In the genomic region with DNA sequence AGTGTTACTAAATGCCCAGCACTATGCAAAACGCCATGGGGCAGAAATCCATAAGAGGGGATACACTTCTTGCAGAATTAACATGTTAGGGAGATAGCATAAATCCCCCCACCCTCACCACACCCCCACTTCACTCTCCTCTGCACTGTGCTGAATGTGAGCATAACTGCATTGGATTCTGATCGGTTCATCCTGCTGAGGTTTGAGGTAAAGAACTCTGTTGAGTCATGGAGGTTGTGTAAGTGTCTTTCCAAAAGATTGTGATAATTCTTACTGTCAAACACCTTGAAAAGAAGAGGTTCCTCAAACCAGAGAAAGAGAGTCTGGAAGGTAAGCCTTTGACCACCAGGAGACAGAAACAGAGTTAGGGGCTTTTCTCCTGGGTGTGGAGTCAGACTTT, we compare ENCODE assay signal across 16 cellular contexts. TPM values are rescaled to one million over a fixed set of nuclear protein-coding genes. Genes with fewer than 3 reads are reported as not detected.
DNase-seq lines count a peak whose midpoint lies in the region; ATAC-seq and TF ChIP-seq lines count a peak whose summit lies in the region.
"Had no signal": no experiment of that assay in that cellular context is flagged by ENCODE, and none has a peak within 500 bp of the region (broad histone marks: within the 10 kb centered on the region; RNA-seq: fewer than 3 reads in every experiment).

No MANE protein-coding gene starts in this region.

- H3K4me3 ChIP-seq in HL-60 (replicated peaks; ENCODE audit: insufficient read depth, low read length): no peak overlapping the region
- H3K4me3 ChIP-seq in esophagus (ENCODE audit: low read depth in 1 of 2, low read length in 2 of 2): no peak overlapping the region
- H3K4me3 ChIP-seq in brain microvascular endothelial cell (ENCODE audit: low read depth, low read length): no peak overlapping the region
- H3K4me3 ChIP-seq: BLaER1 treated with 17β-estradiol and CSF1 and Interleukin-3, amounts not matched to agents 10 nM and 100 nM had no signal

- TF ChIP-seq CTCF in HL-60 (IDR thresholded peaks at IDR 0.05; ENCODE audit: insufficient read depth, low read length): no peak
- TF ChIP-seq CTCF in brain microvascular endothelial cell (IDR thresholded peaks at IDR 0.05; ENCODE audit: low read depth, low read length, missing control alignments): no peak

- peaks cover 0 to 4% of the 10 kb centered on the region in 2 donors for H3K4me1 ChIP-seq in esophagus (ENCODE audit: control insufficient read depth in 2 of 2, insufficient read depth in 2 of 2, low read length in 1 of 2)

- H3K27me3 ChIP-seq in HL-60 (ENCODE audit: insufficient read depth, poor library complexity, severe bottlenecking) (no peaks in the 10 kb centered on the region), esophagus (ENCODE audit: control insufficient read depth in 1 of 2, insufficient read depth in 2 of 2, low read length in 2 of 2) (no peaks in the 10 kb centered on the region), brain microvascular endothelial cell (replicated peaks) (peaks cover 5% of the 10 kb centered on the region)
- H3K27me3 ChIP-seq: BLaER1 treated with 17β-estradiol and CSF1 and Interleukin-3, amounts not matched to agents 10 nM and 100 nM had no signal

- 69 to 75% methylated on average over 2 of the region's 2 CpGs for WGBS in esophagus, 2 donors

- in situ Hi-C loops in brain microvascular endothelial cell (cut with HindIII; ENCODE audit: low pct_ligation_motif_present, low sequenced_read_pairs): no loop called here

- peaks cover 0 to 7% of the 10 kb centered on the region in 2 donors for H3K36me3 ChIP-seq in esophagus (ENCODE audit: control insufficient read depth in 2 of 2, insufficient read depth in 2 of 2, low read length in 1 of 2)
- H3K36me3 ChIP-seq in brain microvascular endothelial cell (replicated peaks): no peaks in the 10 kb centered on the region

- DNase-seq in HL-60 (ENCODE audit: low read depth in 1 of 2, low spot score in 1 of 2) (peak; percentile 69 to 76), SIG-M5 treated with dmso at 0.1 percent for 504 hours (lab: John Stamatoyannopoulos, UW; ENCODE audit: unreplicated experiment) (peak; percentile 57), renal cortical epithelial cell (ENCODE audit: low read depth) (peak; percentile 64), brain microvascular endothelial cell (no peak), DMS 273 (lab: John Stamatoyannopoulos, UW; ENCODE audit: unreplicated experiment) (no peak)
- no peak for DNase-seq in stimulated activated CD4-positive, alpha-beta T cell treated with anti-CD3 and anti-CD28 coated beads, Interleukin-4, amount 100 ng/mL, for 24 hours
- DNase-seq: activated CD4-positive, alpha-beta T cell treated with anti-CD3 and anti-CD28 coated beads for 36 hours; activated naive CD4-positive, alpha-beta T cell treated with Interleukin-2 at 50 U/mL for 16 hours; DMS153; NCI-H2107; NCI-H774 had no signal

- H3K27ac ChIP-seq in HL-60 (replicated peaks) (peak overlapping the region; percentile 65), esophagus (ENCODE audit: low read depth in 2 of 2, low read length in 1 of 2) (peak overlapping the region; percentile 63 to 71), brain microvascular endothelial cell (no peak overlapping the region)

- no peaks in the 10 kb centered on the region for H3K9me3 ChIP-seq in esophagus (ENCODE audit: control insufficient read depth in 2 of 2, insufficient read depth in 1 of 2, low read depth in 1 of 2, low read length in 1 of 2)
- H3K9me3 ChIP-seq: BLaER1 treated with 17β-estradiol and CSF1 and Interleukin-3, amounts not matched to agents 10 nM and 100 nM had no signal

- no peak for ATAC-seq in HG03442 (IDR thresholded peaks at IDR 0.05; ENCODE audit: unreplicated experiment)
- ATAC-seq: activated CD4-positive, alpha-beta T cell treated with anti-CD3 and anti-CD28 coated beads for 36 hours; HCT116; left lobe of liver had no signal

RNA-seq across cellular contexts. Expression of a gene that starts 43.6 kb away (rescaled TPM):
- 10 to 100 TPM; 31.3 to 39.4 TPM for polyA plus RNA-seq in esophagus
- 82.5 and 196 TPM in 2 replicates for total RNA-seq in renal cortical epithelial cell

Comparison
In these comparisons a context has a peak if more than half of its experiments do, and no peak if none do; other contexts are left out.
1. DNase-seq: peak in HL-60 (2 of 2), SIG-M5 treated with dmso at 0.1 percent for 504 hours (single experiment) and renal cortical epithelial cell (single experiment); none in stimulated activated CD4-positive, alpha-beta T cell treated with anti-CD3 and anti-CD28 coated beads, Interleukin-4, amount 100 ng/mL, for 24 hours (single experiment), brain microvascular endothelial cell (single experiment) and DMS 273 (single experiment).